11 cellular contexts compared by ENCODE assay signal in the genomic region with DNA sequence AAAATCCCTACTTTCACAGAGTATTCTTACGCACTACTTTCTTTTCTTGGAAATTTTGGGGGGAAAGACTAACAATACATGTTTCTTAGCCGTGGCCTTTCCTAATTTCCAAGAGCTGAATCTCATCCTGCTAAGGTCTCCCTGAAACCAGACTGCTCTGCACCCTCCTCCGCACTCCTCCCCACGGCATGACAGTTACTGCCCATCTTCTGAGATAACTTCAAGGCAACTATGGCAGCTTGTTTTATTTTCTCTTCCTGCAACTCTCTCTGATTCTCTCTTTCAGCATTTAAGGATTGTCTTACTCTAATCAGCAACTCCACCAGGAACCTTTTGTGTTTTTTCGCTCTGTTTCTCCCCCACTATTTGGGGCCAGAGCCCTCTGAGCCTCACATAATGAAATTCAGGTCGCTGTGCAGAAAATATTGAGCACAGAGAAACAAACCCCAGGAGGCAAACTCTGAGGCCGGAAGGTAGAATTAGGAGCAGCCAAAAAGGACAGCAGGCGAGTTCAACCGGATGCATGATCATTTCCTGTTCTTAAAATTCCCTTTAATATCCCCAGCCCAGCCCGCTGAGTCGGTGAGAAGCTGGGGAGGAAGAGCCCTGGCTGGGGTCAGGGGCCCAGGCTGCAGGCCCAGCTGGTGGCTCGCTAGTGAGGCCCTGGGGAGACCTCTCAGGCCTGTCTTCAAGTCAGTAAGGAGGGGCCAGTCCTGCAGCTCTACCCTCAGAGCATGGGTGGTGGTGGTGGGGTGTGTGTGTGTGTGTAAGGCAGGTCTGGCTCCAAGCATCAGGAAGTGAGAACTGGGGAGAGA.
DNase-seq lines count a peak whose midpoint lies in the region; ATAC-seq, FAIRE-seq and TF ChIP-seq lines count a peak whose summit lies in the region.
"Had no signal": no experiment of that assay in that cellular context is flagged by ENCODE, and none has a peak within 500 bp of the region (broad histone marks: within the 10 kb centered on the region; RNA-seq: fewer than 3 reads in every experiment).

No MANE protein-coding gene starts in this region.

- peak in 3 of 4 donors; percentile 21 to 36 (median 25) for ATAC-seq in pancreas
- no peak for ATAC-seq in GM19397 (IDR thresholded peaks at IDR 0.05; ENCODE audit: unreplicated experiment)
- ATAC-seq in HG02885 (IDR thresholded peaks at IDR 0.05; ENCODE audit: poor library complexity, unreplicated experiment) = no peak

- FAIRE-seq in pancreas (lab: Jason Lieb, UNC) = no peak
- FAIRE-seq: islet of Langerhans had no signal

- no peaks in the 10 kb centered on the region for H4K20me1 ChIP-seq in PC-9 (ENCODE audit: insufficient read depth)

- H3K9me3 ChIP-seq in PC-9 (ENCODE audit: insufficient read depth, low read depth) (peaks cover 6% of the 10 kb centered on the region), pancreas (no peaks in the 10 kb centered on the region)

- H3K79me2 ChIP-seq in PC-9 (ENCODE audit: low read depth) = no peaks in the 10 kb centered on the region

- H3K27ac ChIP-seq in PC-9 (peak overlapping the region; percentile 98), epithelial cell of prostate (peak overlapping the region; percentile 70), pancreas (no peak overlapping the region)

- POLR2A ChIA-PET in PC-9 (lab: Charles Lee; ENCODE audit: unreplicated experiment) = interaction anchor here (0.5 kb wide), 1 partner anchor 16 kb away, joined by 3 read pairs; no protein-coding TSS in a partner anchor

- no peak overlapping the region for H3K4me3 ChIP-seq in PC-9
- no peak overlapping the region for H3K4me3 ChIP-seq in pancreas

- no peaks in the 10 kb centered on the region for H3K9me2 ChIP-seq in PC-9 (ENCODE audit: insufficient read depth)

- peak overlapping the region; percentile 52 for H3K4me2 ChIP-seq in PC-9

- BruUV-seq in PC-9 (replicated peaks; lab: Mats Ljungman, UMichigan) = no TSS peak

- CTCF ChIA-PET in PC-9 (lab: Charles Lee) = interaction anchor here (0.6 to 0.9 kb wide), 4 partner anchors 16 to 581 kb away, joined by 3 read pairs; no protein-coding TSS in a partner anchor

- TF ChIP-seq CTCF in PC-9 (conservative IDR thresholded peaks at IDR 0.05) (no peak), pancreas (IDR thresholded peaks at IDR 0.05) (no peak)

- peak; percentile 2 for DNase-seq in G401 (ENCODE audit: low spot score)
- DNase-seq in PC-9 = no peak
- DNase-seq in epithelial cell of prostate (ENCODE audit: low read depth, low spot score) = no peak
- no peak for DNase-seq in pancreas
- no peak for DNase-seq in dedifferentiated amniotic fluid mesenchymal stem cell (ENCODE audit: extremely low spot score)
- no peak for DNase-seq in germinal center (ENCODE audit: low spot score)
- DNase-seq: central memory CD4-positive, alpha-beta T cell; NCI-H69 had no signal

- H3K36me3 ChIP-seq in PC-9 (ENCODE audit: low read depth) (no peaks in the 10 kb centered on the region; the same call in 1 of the 2 replicates), pancreas (no peaks in the 10 kb centered on the region)

- no peaks in the 10 kb centered on the region for H3K27me3 ChIP-seq in PC-9 (ENCODE audit: insufficient read depth, low read depth)
- H3K27me3 ChIP-seq in pancreas = no peaks in the 10 kb centered on the region

- intact Hi-C loops in PC-9 (cut with micrococcal nuclease; ENCODE audit: unreplicated experiment) = loop anchor here (2.0 to 5.0 kb wide), 5 partner anchors 40 to 361 kb away; no protein-coding TSS in a partner anchor
- intact Hi-C loops in pancreas (cut with DNase I) = no loop called here

- WGBS in pancreas, 2 donors = 80% methylated on average over 12 of the region's 12 CpGs

- in situ Hi-C loops in G401 (cut with HindIII; ENCODE audit: low sequenced_read_pairs) = no loop called here

- H3F3A ChIP-seq in PC-9 (ENCODE audit: insufficient read depth, low read depth) = peaks cover 28% of the 10 kb centered on the region

- H3K4me1 ChIP-seq in PC-9 (replicated peaks; ENCODE audit: insufficient read depth) = peaks cover 53% of the 10 kb centered on the region
- H3K4me1 ChIP-seq in pancreas = no peaks in the 10 kb centered on the region

- no peak overlapping the region for H2AFZ ChIP-seq in PC-9

Comparison
In these comparisons a context has a peak if more than half of its experiments do, and no peak if none do; other contexts are left out.
1. H3K27ac ChIP-seq: peak in PC-9 (single experiment) and epithelial cell of prostate (single experiment); none in pancreas (0 of 4).
2. ATAC-seq: peak in pancreas (3 of 4); none in GM19397 (single experiment) and HG02885 (single experiment).